18 cellular contexts compared by ENCODE assay signal in genomic region chr21:38041493-38041892, GRCh38.
"Had no signal": no experiment of that assay in that cellular context is flagged by ENCODE, and none has a peak within 500 bp of the region (broad histone marks: within the 10 kb centered on the region; RNA-seq: fewer than 3 reads in every experiment).

No MANE protein-coding gene starts in this region.

- H3K4me1 ChIP-seq: left lung, pancreas, right lobe of liver, tibial nerve, upper lobe of left lung had no signal

- H3K27me3 ChIP-seq: pancreas, right lobe of liver, tibial nerve, upper lobe of left lung had no signal

- H3K9me3 ChIP-seq: left lung, neutrophil, pancreas, right lobe of liver, thoracic aorta, tibial nerve, upper lobe of left lung had no signal

- DNase-seq: dorsolateral prefrontal cortex; effector CD4-positive, alpha-beta T cell; hypothalamus; left cardiac atrium; left lung; naive thymus-derived CD8-positive, alpha-beta T cell; nephron progenitor cell; pancreas; retina; right lobe of liver; small intestine; stimulated activated CD4-positive, alpha-beta T cell treated with anti-CD3 and anti-CD28 coated beads, Interleukin-15, amount 100 ng/mL, for 24 hours; stimulated activated CD4-positive, alpha-beta T cell treated with anti-CD3 and anti-CD28 coated beads, Interleukin-2, amount 100 ng/mL, for 48 hours; stimulated activated naive B cell treated with anti-CD40 and anti-IgM and Interleukin-4, amounts not matched to agents 10 μg/mL and 1 μg/mL and 100 μg/mL, for 72 hours; upper lobe of left lung had no signal

- H3K27ac ChIP-seq: dorsolateral prefrontal cortex, left lung, neutrophil, pancreas, right lobe of liver, thoracic aorta, tibial nerve, upper lobe of left lung had no signal

- H3K36me3 ChIP-seq: left lung, neutrophil, pancreas, right lobe of liver, thoracic aorta, tibial nerve, upper lobe of left lung had no signal

- H3K4me3 ChIP-seq: dorsolateral prefrontal cortex, left lung, pancreas, right lobe of liver, thoracic aorta, tibial nerve, upper lobe of left lung had no signal
